8 cellular contexts compared by ENCODE assay signal in genomic region chr12:88141774-88142609, GRCh38. TPM values are rescaled to one million over a fixed set of nuclear protein-coding genes. Genes with fewer than 3 reads are reported as not detected.
DNase-seq lines count a peak whose midpoint lies in the region; FAIRE-seq and TF ChIP-seq lines count a peak whose summit lies in the region.

Gene CEP290 (minus strand): TSS chr12:88142088. CDS start chr12:88141307, 781 bp downstream.
Gene TMTC3 (plus strand): TSS chr12:88142307. CDS start chr12:88148316, 6,009 bp downstream.

- H3K4me1 Mint-ChIP-seq in nephron progenitor cell, result peaks cover 43% of the 10 kb centered on the region
- H3K4me1 Mint-ChIP-seq in stimulated activated naive CD8-positive, alpha-beta T cell treated with anti-CD3 and anti-CD28 coated beads, Interleukin-15, Interleukin-2, amounts not matched to agents 100 ng/mL and 50 ng/mL, for 24 hours (ENCODE audit: low read depth), result peaks cover 51% of the 10 kb centered on the region

- H3K79me2 ChIP-seq in MM.1S (ENCODE audit: low read length), result peaks cover 39% of the 10 kb centered on the region

- peaks cover 7% of the 10 kb centered on the region; the same call in 1 of the 2 replicates for H3K4me1 ChIP-seq in MM.1S (ENCODE audit: low read length)

- peak within 1 kb of the TSS; percentile 75 for H3K27ac ChIP-seq in MM.1S (ENCODE audit: low read length)

- H3K4me3 Mint-ChIP-seq in nephron progenitor cell, result peak within 1 kb of the TSS; percentile 95
- peak within 1 kb of the TSS; percentile 95 for H3K4me3 Mint-ChIP-seq in stimulated activated naive CD8-positive, alpha-beta T cell treated with anti-CD3 and anti-CD28 coated beads, Interleukin-15, Interleukin-2, amounts not matched to agents 100 ng/mL and 50 ng/mL, for 24 hours

- H3K4me2 ChIP-seq in MM.1S (ENCODE audit: low read depth, low read length), result peak within 1 kb of the TSS; percentile 91

- no peaks in the 10 kb centered on the region for H4K20me1 ChIP-seq in MM.1S (ENCODE audit: insufficient read depth, low read length)

- peaks cover 7% of the 10 kb centered on the region; the same call in 1 of the 2 replicates for H3F3A ChIP-seq in MM.1S (ENCODE audit: insufficient read depth, low read length)

- no peaks in the 10 kb centered on the region for H3K9me2 ChIP-seq in MM.1S (replicated peaks; ENCODE audit: insufficient read depth, low read length)

- H3K27ac Mint-ChIP-seq in nephron progenitor cell, result peak within 1 kb of the TSS; percentile 88
- H3K27ac Mint-ChIP-seq in stimulated activated naive CD8-positive, alpha-beta T cell treated with anti-CD3 and anti-CD28 coated beads, Interleukin-15, Interleukin-2, amounts not matched to agents 100 ng/mL and 50 ng/mL, for 24 hours, result peak within 1 kb of the TSS; percentile 91

- peak within 1 kb of the TSS; percentile 83 for H2AFZ ChIP-seq in MM.1S (ENCODE audit: low read length)

- peak; percentile 100 for DNase-seq in HCEC 1CT
- DNase-seq in MM.1S, result peak; percentile 99
- DNase-seq in SHP77 treated with DMSO at 0.1 percent for 48 hours (lab: John Stamatoyannopoulos, UW), result peak; percentile 98
- DNase-seq in activated gamma-delta T cell treated with Interleukin-2 at 50 U/mL for 16 hours, result peak; percentile 88
- peak; percentile 99 for DNase-seq in fibroblast of villous mesenchyme (ENCODE audit: low read depth)
- DNase-seq in nephron progenitor cell, result peak; percentile 90

- no peaks in the 10 kb centered on the region for H3K27me3 Mint-ChIP-seq in nephron progenitor cell (ENCODE audit: low read depth, poor library complexity)
- H3K27me3 Mint-ChIP-seq in stimulated activated naive CD8-positive, alpha-beta T cell treated with anti-CD3 and anti-CD28 coated beads, Interleukin-15, Interleukin-2, amounts not matched to agents 100 ng/mL and 50 ng/mL, for 24 hours, result no peaks in the 10 kb centered on the region

- no peaks in the 10 kb centered on the region for H3K27me3 ChIP-seq in MM.1S (replicated peaks; ENCODE audit: insufficient read depth, low read length)

- peak within 1 kb of the TSS; percentile 83 for H3K9ac ChIP-seq in MM.1S (ENCODE audit: low read length)

- no peaks in the 10 kb centered on the region for H3K9me3 Mint-ChIP-seq in nephron progenitor cell
- H3K9me3 Mint-ChIP-seq in stimulated activated naive CD8-positive, alpha-beta T cell treated with anti-CD3 and anti-CD28 coated beads, Interleukin-15, Interleukin-2, amounts not matched to agents 100 ng/mL and 50 ng/mL, for 24 hours, result no peaks in the 10 kb centered on the region

- H3K9me3 ChIP-seq in MM.1S (replicated peaks; ENCODE audit: insufficient read depth, low read length), result no peaks in the 10 kb centered on the region

- FAIRE-seq in G401.6 (lab: Jason Lieb, UNC), result peak; percentile 99

- H3K4me3 ChIP-seq in MM.1S (ENCODE audit: low read length) (peak within 1 kb of the TSS; percentile 91), fibroblast of villous mesenchyme (ENCODE audit: low read depth, low read length) (peak within 1 kb of the TSS; percentile 91)

- TF ChIP-seq CTCF in MM.1S (IDR thresholded peaks at IDR 0.05; ENCODE audit: low read length) (no peak), fibroblast of villous mesenchyme (IDR thresholded peaks at IDR 0.05; ENCODE audit: insufficient read depth, low read depth, low read length) (no peak), nephron progenitor cell (IDR thresholded peaks at IDR 0.05) (no peak)

- no peaks in the 10 kb centered on the region for H3K36me3 ChIP-seq in MM.1S (replicated peaks; ENCODE audit: insufficient read depth, low read length)

- H3K36me3 Mint-ChIP-seq in nephron progenitor cell (ENCODE audit: low read depth), result peaks cover 25% of the 10 kb centered on the region
- peaks cover 28% of the 10 kb centered on the region for H3K36me3 Mint-ChIP-seq in stimulated activated naive CD8-positive, alpha-beta T cell treated with anti-CD3 and anti-CD28 coated beads, Interleukin-15, Interleukin-2, amounts not matched to agents 100 ng/mL and 50 ng/mL, for 24 hours (ENCODE audit: low read depth)

RNA-seq across cellular contexts. Expression of gene CEP290, which starts in this region (rescaled TPM):
- 20.3 and 20.7 TPM in 2 replicates for total RNA-seq in fibroblast of villous mesenchyme

RNA-seq across cellular contexts. Expression of gene TMTC3, which starts in this region (rescaled TPM):
- total RNA-seq in fibroblast of villous mesenchyme, result 39.6 and 71.7 TPM in 2 replicates

Comparison
In these comparisons a context has a peak if more than half of its experiments do, and no peak if none do; other contexts are left out.
1. Peak in every context shown above with its lines: DNase-seq, H3K4me3 ChIP-seq and H3K27ac ChIP-seq.